11 cellular contexts compared by ENCODE assay signal in genomic region chr1:8411803-8412182, GRCh38.
DNase-seq lines count a peak whose midpoint lies in the region; ATAC-seq, FAIRE-seq and TF ChIP-seq lines count a peak whose summit lies in the region.
"Had no signal": no experiment of that assay in that cellular context is flagged by ENCODE, and none has a peak within 500 bp of the region (broad histone marks: within the 10 kb centered on the region; RNA-seq: fewer than 3 reads in every experiment).

No MANE protein-coding gene starts in this region.

- H3K36me3 ChIP-seq in GM12878 (ENCODE audit: control insufficient read depth in 2 of 2, insufficient read depth in 2 of 2, low read length in 1 of 2), result peaks cover 6 to 27% of the 10 kb centered on the region in 2 experiments
- peaks cover 0 to 39% of the 10 kb centered on the region in 2 donors for H3K36me3 ChIP-seq in left lung
- no peaks in the 10 kb centered on the region for H3K36me3 ChIP-seq in smooth muscle cell (ENCODE audit: low read depth)

- SMC1A ChIA-PET in GM12878 (lab: Charles Lee; ENCODE audit: uncharacterized antibody, unreplicated experiment), result interaction anchor here (0.7 to 3.0 kb wide), 2 partner anchors 7 to 352 kb away, joined by 3 to 18 read pairs; no protein-coding TSS in a partner anchor

- no peak overlapping the region for H2AK5ac ChIP-seq in H9 (ENCODE audit: insufficient read length, low read length)

- H2BK20ac ChIP-seq in H9 (ENCODE audit: low read depth, low read length, poor library complexity, severe bottlenecking), result no peak overlapping the region

- no peak overlapping the region for H2AFZ ChIP-seq in H9 (ENCODE audit: low read length)
- H2AFZ ChIP-seq in GM12878 (ENCODE audit: control insufficient read depth, low read depth, low read length), result no peak overlapping the region
- no peak overlapping the region for H2AFZ ChIP-seq in smooth muscle cell (ENCODE audit: low read depth)

- H4K8ac ChIP-seq in H9 (replicated peaks; ENCODE audit: insufficient read length, low read depth, low read length), result no peak overlapping the region

- H3K4me3 Mint-ChIP-seq in H9, result no peak overlapping the region
- H3K4me3 Mint-ChIP-seq in naive thymus-derived CD8-positive, alpha-beta T cell, result peak overlapping the region in 1 of 10 donors; percentile 18

- WGBS in H9 (ENCODE audit: extremely low coverage, insufficient read length, low lambda C conversion rate), result no CpG with 5 or more reads among the region's 7 CpGs
- WGBS in GM12878 (ENCODE audit: insufficient coverage, insufficient replicate concordance, low lambda C conversion rate, missing lambda C conversion rate), result 78% methylated on average over 7 of the region's 7 CpGs
- WGBS in smooth muscle cell (ENCODE audit: low lambda C conversion rate), result 80% methylated on average over 7 of the region's 7 CpGs

- H3K9me3 Mint-ChIP-seq in H9, result no peaks in the 10 kb centered on the region; a peak in 1 of 5 replicates
- no peaks in the 10 kb centered on the region for H3K9me3 Mint-ChIP-seq in naive thymus-derived CD8-positive, alpha-beta T cell

- H3K4ac ChIP-seq in H9 (ENCODE audit: low read depth, low read length), result no peak overlapping the region

- H2BK15ac ChIP-seq in H9 (ENCODE audit: low read depth, low read length), result no peak overlapping the region

- H3K23me2 ChIP-seq in H9 (ENCODE audit: insufficient read length, low read depth, low read length, poor library complexity, severe bottlenecking), result no peaks in the 10 kb centered on the region

- TF ChIP-seq POLR2A in GM12878 (IDR thresholded peaks at IDR 0.05; ENCODE audit: low read depth, low read length), result no peak

- H2BK5ac ChIP-seq in H9 (ENCODE audit: insufficient read length, low read length), result no peak overlapping the region

- in situ Hi-C loops in GM12878 (cut with MboI), result no loop called here

- no peak for TF ChIP-seq RAD21 in GM12878 (IDR thresholded peaks at IDR 0.05; ENCODE audit: insufficient read depth, low read depth, low read length)

- TF ChIP-seq EP300 in GM12878 (IDR thresholded peaks at IDR 0.05; ENCODE audit: borderline replicate concordance in 1 of 2, control insufficient read depth in 1 of 2, low read depth in 2 of 2, low read length in 2 of 2), result no peak

- peaks cover 2% of the 10 kb centered on the region for H3F3A ChIP-seq in smooth muscle cell (ENCODE audit: low read depth)

- ATAC-seq in GM12878 (no peak), left lung (no peak), GM18868 (IDR thresholded peaks at IDR 0.05; ENCODE audit: unreplicated experiment) (no peak)
- ATAC-seq in naive thymus-derived CD8-positive, alpha-beta T cell, result no peak

- CTCF ChIA-PET in GM12878 (lab: Yijun Ruan, JAX), result interaction anchor here (0.6 to 1.3 kb wide), 3 partner anchors 10 to 274 kb away, joined by 4 to 5 read pairs (median 4); no protein-coding TSS in a partner anchor

- no peak for TF ChIP-seq CTCF in H9 (conservative IDR thresholded peaks at IDR 0.05)
- no peak for TF ChIP-seq CTCF in GM12878 (IDR thresholded peaks at IDR 0.05 in 2 of 3, conservative IDR thresholded peaks at IDR 0.05 in 1 of 3; ENCODE audit: control insufficient read depth in 2 of 3, extremely low read depth in 1 of 3, insufficient read depth in 1 of 3, low read depth in 3 of 3, low read length in 3 of 3)
- TF ChIP-seq CTCF in left lung (IDR thresholded peaks at IDR 0.05), result no peak
- no peak for TF ChIP-seq CTCF in smooth muscle cell (IDR thresholded peaks at IDR 0.05; ENCODE audit: borderline replicate concordance, insufficient read depth, poor library complexity, severe bottlenecking)

- H3K56ac ChIP-seq in H9 (ENCODE audit: insufficient read length, low read depth, low read length), result no peak overlapping the region

- no peak overlapping the region for H2BK120ac ChIP-seq in H9 (ENCODE audit: low read depth, low read length, poor library complexity, severe bottlenecking)

- no peak overlapping the region for H3T11ph ChIP-seq in H9 (ENCODE audit: low read length)

- H3K27me3 Mint-ChIP-seq in H9 (ENCODE audit: low read depth), result no peaks in the 10 kb centered on the region
- no peaks in the 10 kb centered on the region for H3K27me3 Mint-ChIP-seq in naive thymus-derived CD8-positive, alpha-beta T cell

- POLR2A ChIA-PET in GM12878 (lab: Charles Lee), result interaction anchor here (0.7 kb wide), 1 partner anchor 113 kb away, joined by 5 read pairs; no protein-coding TSS in a partner anchor
- POLR2A ChIA-PET in naive thymus-derived CD8-positive, alpha-beta T cell (lab: Charles Lee), result interaction anchor here (0.7 to 3.3 kb wide), 2 partner anchors 8 to 11 kb away, joined by 3 to 12 read pairs; no protein-coding TSS in a partner anchor

- no peak overlapping the region for H3K9ac ChIP-seq in H9 (ENCODE audit: extremely low read depth, insufficient read length, low read length)
- no peak overlapping the region for H3K9ac ChIP-seq in GM12878 (ENCODE audit: control insufficient read depth, insufficient read depth, low read length)
- H3K9ac ChIP-seq in smooth muscle cell (ENCODE audit: low read depth), result no peak overlapping the region

- H4K5ac ChIP-seq in H9 (ENCODE audit: insufficient read length, low read depth, low read length), result no peak overlapping the region

- peaks cover 14 to 18% (median 17%) of the 10 kb centered on the region in 3 experiments; a peak in 6 of 7 replicates for H3K36me3 Mint-ChIP-seq in H9 (ENCODE audit: insufficient read depth in 1 of 3, low read depth in 3 of 3)
- H3K36me3 Mint-ChIP-seq in naive thymus-derived CD8-positive, alpha-beta T cell, result peaks cover 0 to 69% (median 17%) of the 10 kb centered on the region in 3 donors

- peaks cover 10% of the 10 kb centered on the region; the same call in 1 of the 2 replicates for H3K79me2 ChIP-seq in H9 (ENCODE audit: insufficient read depth, low read length)
- peaks cover 10% of the 10 kb centered on the region for H3K79me2 ChIP-seq in GM12878 (ENCODE audit: control insufficient read depth, insufficient read depth, low read length)
- H3K79me2 ChIP-seq in smooth muscle cell (ENCODE audit: low read depth), result peaks cover 93% of the 10 kb centered on the region

- FAIRE-seq in GM12878 (lab: Jason Lieb, UNC), result no peak

- H3K23ac ChIP-seq in H9 (ENCODE audit: insufficient read length, low read depth, low read length), result no peak overlapping the region

- no peaks in the 10 kb centered on the region for H3K9me3 ChIP-seq in H9 (ENCODE audit: control insufficient read depth, low read depth, low read length)
- H3K9me3 ChIP-seq in GM12878 (replicated peaks; ENCODE audit: control insufficient read depth, insufficient read depth, low read length), result no peaks in the 10 kb centered on the region
- no peaks in the 10 kb centered on the region for H3K9me3 ChIP-seq in left lung
- H3K9me3 ChIP-seq in smooth muscle cell (replicated peaks; ENCODE audit: low read depth), result no peaks in the 10 kb centered on the region

- peaks cover 6% of the 10 kb centered on the region for H3K79me1 ChIP-seq in H9 (ENCODE audit: insufficient read depth, low read depth, low read length, poor library complexity, severe bottlenecking)

- intact Hi-C loops in GM12878 (cut with micrococcal nuclease; ENCODE audit: unreplicated experiment), result no loop called here
- intact Hi-C loops in left lung (cut with DNase I), result no loop called here

- RAD21 ChIA-PET in GM12878 (lab: Charles Lee; ENCODE audit: unreplicated experiment), result no interaction called here

- H3K14ac ChIP-seq in H9 (ENCODE audit: insufficient read depth, low read length), result no peak overlapping the region

- H3K4me2 ChIP-seq in H9 (ENCODE audit: insufficient read depth, insufficient read length, low read length) (no peak overlapping the region), GM12878 (ENCODE audit: control insufficient read depth, insufficient read depth) (no peak overlapping the region), smooth muscle cell (peak overlapping the region; percentile 52)

- TSS peak; percentile 30 for BruUV-seq in GM12878 (replicated peaks; lab: Mats Ljungman, UMichigan)

- H3K4me1 ChIP-seq in H9 (ENCODE audit: insufficient read depth, low read length) (peaks cover 9% of the 10 kb centered on the region; the same call in 1 of the 2 replicates), GM12878 (ENCODE audit: control insufficient read depth, insufficient read depth, low read length) (no peaks in the 10 kb centered on the region), left lung (peaks cover 34 to 78% of the 10 kb centered on the region in 2 donors), smooth muscle cell (ENCODE audit: low read depth) (peaks cover 49% of the 10 kb centered on the region)

- no peaks in the 10 kb centered on the region for H3K27me3 ChIP-seq in H9 (ENCODE audit: insufficient read depth, low read length)
- H3K27me3 ChIP-seq in GM12878 (replicated peaks in 1 of 2; ENCODE audit: control insufficient read depth in 2 of 2, insufficient read depth in 2 of 2, low read length in 1 of 2), result no peaks in the 10 kb centered on the region
- no peaks in the 10 kb centered on the region for H3K27me3 ChIP-seq in left lung
- no peaks in the 10 kb centered on the region for H3K27me3 ChIP-seq in smooth muscle cell (ENCODE audit: low read depth)

- H3K27ac Mint-ChIP-seq in H9, result peak overlapping the region in 2 of 3 experiments; percentile 5 to 71; a peak in 3 of 7 replicates
- H3K27ac Mint-ChIP-seq in naive thymus-derived CD8-positive, alpha-beta T cell, result peak overlapping the region in 2 of 10 donors; percentile 18 to 63

- no peak overlapping the region for H2BK12ac ChIP-seq in H9 (ENCODE audit: insufficient read length, low read depth, low read length)

- no peaks in the 10 kb centered on the region for H4K20me1 ChIP-seq in H9 (ENCODE audit: control insufficient read depth, insufficient read depth, insufficient read length)
- H4K20me1 ChIP-seq in GM12878 (ENCODE audit: control insufficient read depth, insufficient read depth), result no peaks in the 10 kb centered on the region; the same call in 1 of the 2 replicates
- peaks cover 100% of the 10 kb centered on the region for H4K20me1 ChIP-seq in smooth muscle cell (ENCODE audit: low read depth)

- H3K4me1 Mint-ChIP-seq in H9, result peaks cover 55 to 59% of the 10 kb centered on the region in 2 experiments
- H3K4me1 Mint-ChIP-seq in naive thymus-derived CD8-positive, alpha-beta T cell, result peaks cover 42 to 73% (median 67%) of the 10 kb centered on the region in 4 donors

- H3K4me3 ChIP-seq in GM12878, result no peak overlapping the region
- H3K4me3 ChIP-seq in left lung, result no peak overlapping the region
- H3K4me3 ChIP-seq in smooth muscle cell, result no peak overlapping the region

- no peak overlapping the region for H4K91ac ChIP-seq in H9 (ENCODE audit: insufficient read length, low read depth, low read length)

- no peak for DNase-seq in H9
- DNase-seq in GM12878 (ENCODE audit: low read depth, low spot score), result no peak
- DNase-seq in left lung, result no peak
- no peak for DNase-seq in smooth muscle cell (lab: John Stamatoyannopoulos, UW; ENCODE audit: unreplicated experiment)
- DNase-seq in NCI-H2227 (lab: John Stamatoyannopoulos, UW; ENCODE audit: unreplicated experiment), result no peak
- no peak for DNase-seq in naive thymus-derived CD8-positive, alpha-beta T cell
- no peak for DNase-seq in SKM-1 treated with dmso at 0.1 percent for 144 hours (lab: John Stamatoyannopoulos, UW; ENCODE audit: unreplicated experiment)
- DNase-seq: activated CD4-positive, alpha-beta T cell treated with anti-CD3 and anti-CD28 coated beads, Interleukin-2, amount 50 U/mL, for 1 hour; activated gamma-delta T cell treated with Interleukin-2 at 50 U/mL for 16 hours; SIG-M5 had no signal

- H3K18ac ChIP-seq in H9 (ENCODE audit: insufficient read length, low read depth, low read length), result no peak overlapping the region

- H3K27ac ChIP-seq in H9 (ENCODE audit: insufficient read length, low read depth, low read length), result no peak overlapping the region
- H3K27ac ChIP-seq in GM12878 (ENCODE audit: control insufficient read depth, insufficient read depth), result no peak overlapping the region
- peak overlapping the region; percentile 15 to 53 for H3K27ac ChIP-seq in left lung
- H3K27ac ChIP-seq in smooth muscle cell (ENCODE audit: low read depth), result peak overlapping the region; percentile 56

Comparison
In these comparisons a context has a peak if more than half of its experiments do, and no peak if none do; other contexts are left out.
1. H3K27ac ChIP-seq: peak in left lung (2 of 2) and smooth muscle cell (single experiment); none in H9 (single experiment) and GM12878 (single experiment).